8 cellular contexts compared by ENCODE assay signal in genomic region chrX:64395568-64395929, GRCh38. TPM values are rescaled to one million over a fixed set of nuclear protein-coding genes. Genes with fewer than 3 reads are reported as not detected.
DNase-seq lines count a peak whose midpoint lies in the region; ATAC-seq, FAIRE-seq and TF ChIP-seq lines count a peak whose summit lies in the region.

No MANE protein-coding gene starts in this region.

- CTCF ChIA-PET in HepG2 (lab: Yijun Ruan, JAX; ENCODE audit: low intra/inter-chr PET ratio, low total read pairs), result no interaction called here

- POLR2A ChIA-PET in HepG2 (lab: Yijun Ruan, JAX), result no interaction called here

- H3K27me3 ChIP-seq in liver (ENCODE audit: control insufficient read depth in 4 of 4, insufficient read depth in 4 of 4, low read length in 3 of 4), result no peaks in the 10 kb centered on the region
- H3K27me3 ChIP-seq in HepG2 (ENCODE audit: control insufficient read depth in 1 of 2, insufficient read depth in 2 of 2, low read length in 2 of 2), result no peaks in the 10 kb centered on the region
- H3K27me3 ChIP-seq in effector memory CD4-positive, alpha-beta T cell (replicated peaks; ENCODE audit: control insufficient read depth, insufficient read depth, low read length, poor library complexity, severe bottlenecking), result no peaks in the 10 kb centered on the region
- no peaks in the 10 kb centered on the region for H3K27me3 ChIP-seq in H7 (ENCODE audit: control insufficient read depth, insufficient read depth, low read length)

- H4K20me1 ChIP-seq in HepG2 (ENCODE audit: insufficient read depth, low read length), result no peaks in the 10 kb centered on the region

- TF ChIP-seq EP300 in HepG2 (IDR thresholded peaks at IDR 0.05; ENCODE audit: low read depth in 2 of 2, low read length in 2 of 2), result no peak
- TF ChIP-seq EP300 in HepG2 (CRISPR knock-in tag; IDR thresholded peaks at IDR 0.05; ENCODE audit: borderline replicate concordance), result no peak

- WGBS in liver, result 4% methylated on average over 4 of the region's 4 CpGs
- no CpG with 5 or more reads among the region's 4 CpGs for WGBS in HepG2 (ENCODE audit: low lambda C conversion rate)

- H3K9me3 ChIP-seq in liver (ENCODE audit: control insufficient read depth in 4 of 4, low read length in 3 of 4), result no peaks in the 10 kb centered on the region
- no peaks in the 10 kb centered on the region for H3K9me3 ChIP-seq in HepG2 (ENCODE audit: low read length)
- no peaks in the 10 kb centered on the region for H3K9me3 ChIP-seq in effector memory CD4-positive, alpha-beta T cell (ENCODE audit: control insufficient read depth, low read length)

- H3K36me3 ChIP-seq in liver (ENCODE audit: control insufficient read depth in 4 of 4, insufficient read depth in 3 of 4, low read depth in 1 of 4, low read length in 3 of 4), result no peaks in the 10 kb centered on the region
- no peaks in the 10 kb centered on the region for H3K36me3 ChIP-seq in HepG2 (replicated peaks in 1 of 2; ENCODE audit: control insufficient read depth in 1 of 2, insufficient read depth in 2 of 2, low read length in 2 of 2)
- H3K36me3 ChIP-seq in effector memory CD4-positive, alpha-beta T cell (ENCODE audit: control insufficient read depth, insufficient read depth, low read length), result no peaks in the 10 kb centered on the region
- H3K36me3 ChIP-seq in H7 (replicated peaks; ENCODE audit: control insufficient read depth, insufficient read depth, low read length), result no peaks in the 10 kb centered on the region

- no peaks in the 10 kb centered on the region for H3K79me2 ChIP-seq in HepG2 (ENCODE audit: insufficient read depth, low read length)

- TF ChIP-seq CTCF in liver (IDR thresholded peaks at IDR 0.05; ENCODE audit: low read depth, low read length, missing input control) (no peak), HepG2 (CRISPR knock-in tag; IDR thresholded peaks at IDR 0.05) (no peak), retinal pigment epithelial cell (conservative IDR thresholded peaks at IDR 0.05; ENCODE audit: low read depth, low read length) (no peak)

- H3K4me3 ChIP-seq in liver (ENCODE audit: low read depth in 1 of 3, low read length in 3 of 3) (peak overlapping the region in 2 of 3 donors; percentile 60 to 83), HepG2 (replicated peaks in 1 of 3; ENCODE audit: insufficient read depth in 1 of 3, low read depth in 2 of 3, low read length in 3 of 3) (no peak overlapping the region), retinal pigment epithelial cell (ENCODE audit: low read length) (peak overlapping the region; percentile 71), H7 (ENCODE audit: insufficient read depth, low read depth, low read length) (no peak overlapping the region; the same call in 1 of the 2 replicates)
- H3K4me3 ChIP-seq in effector memory CD4-positive, alpha-beta T cell (ENCODE audit: insufficient read depth, low read depth, low read length, poor library complexity, severe bottlenecking), result peak overlapping the region; percentile 65

- DNase-seq in HepG2 (ENCODE audit: low spot score) (no peak), retinal pigment epithelial cell (ENCODE audit: low read depth) (no peak), H7 (no peak), SW480 (ENCODE audit: low spot score) (no peak)
- no peak for DNase-seq in effector memory CD4-positive, alpha-beta T cell
- DNase-seq in activated effector memory CD4-positive, alpha-beta T cell treated with anti-CD3 and anti-CD28 coated beads, Interleukin-2, amount 50 U/mL, for 16 hours, result no peak

- no peak for TF ChIP-seq POLR2A in HepG2 (IDR thresholded peaks at IDR 0.05; ENCODE audit: insufficient read depth in 1 of 2, low read depth in 2 of 2, low read length in 2 of 2)

- H2AFZ ChIP-seq in HepG2 (ENCODE audit: low read length), result no peak overlapping the region

- no peak overlapping the region for H3K4me2 ChIP-seq in HepG2 (ENCODE audit: low read depth, low read length)

- TF ChIP-seq RAD21 in liver (IDR thresholded peaks at IDR 0.05), result no peak
- TF ChIP-seq RAD21 in HepG2 (CRISPR knock-in tag; IDR thresholded peaks at IDR 0.05), result no peak

- no TSS peak for BruUV-seq in HepG2 (replicated peaks; lab: Mats Ljungman, UMichigan)

- H3K4me1 ChIP-seq in liver (ENCODE audit: control insufficient read depth in 4 of 4, insufficient read depth in 4 of 4, low read length in 3 of 4) (peaks cover 0 to 7% (median 0%) of the 10 kb centered on the region in 4 donors), HepG2 (ENCODE audit: insufficient read depth, low read length) (no peaks in the 10 kb centered on the region)
- no peaks in the 10 kb centered on the region for H3K4me1 ChIP-seq in effector memory CD4-positive, alpha-beta T cell (ENCODE audit: control insufficient read depth, insufficient read depth, low read length, poor library complexity, severe bottlenecking)

- in situ Hi-C loops in HepG2 (cut with HindIII; ENCODE audit: extremely low pct_ligation_motif_present, low pct_unique_long_range_greater_than_20kb), result no loop called here

- no peak for ATAC-seq in HepG2
- peak; percentile 23 for ATAC-seq in HG03442 (IDR thresholded peaks at IDR 0.05; ENCODE audit: unreplicated experiment)

- no peak overlapping the region for H3K9ac ChIP-seq in liver (ENCODE audit: low read depth in 1 of 2, low read length in 2 of 2)
- H3K9ac ChIP-seq in HepG2 (ENCODE audit: insufficient read depth, low read depth, low read length), result no peak overlapping the region

- H3K27ac ChIP-seq in liver (ENCODE audit: low read depth in 1 of 2, low read length in 2 of 2), result no peak overlapping the region
- H3K27ac ChIP-seq in HepG2 (ENCODE audit: extremely low read length, insufficient read depth, low read length), result no peak overlapping the region
- no peak overlapping the region for H3K27ac ChIP-seq in effector memory CD4-positive, alpha-beta T cell (ENCODE audit: insufficient read depth, low read length, poor library complexity, severe bottlenecking)

- FAIRE-seq in HepG2 (lab: Jason Lieb, UNC), result no peak

- intact Hi-C loops in HepG2 (cut with micrococcal nuclease; ENCODE audit: unreplicated experiment), result no loop called here

TF ChIP-seq in liver, 16 proteins besides CTCF, POLR2A, EP300 and RAD21:
- TF ChIP-seq HNF4G (IDR thresholded peaks at IDR 0.05) (no peak), YY1 (IDR thresholded peaks at IDR 0.05) (peak; percentile 79)

TF ChIP-seq in HepG2, 621 proteins besides CTCF, POLR2A, EP300 and RAD21 (continues in another document):
- TF ChIP-seq STAT5B (CRISPR knock-in tag; IDR thresholded peaks at IDR 0.05) (no peak), ZNF709 (CRISPR knock-in tag; IDR thresholded peaks at IDR 0.05) (no peak), ZNF780A (CRISPR knock-in tag; IDR thresholded peaks at IDR 0.05) (no peak), CENPBD1 (CRISPR knock-in tag; IDR thresholded peaks at IDR 0.05; ENCODE audit: borderline replicate concordance, low read depth) (no peak), E2F2 (CRISPR knock-in tag; IDR thresholded peaks at IDR 0.05; ENCODE audit: borderline replicate concordance) (no peak), ATF4 (CRISPR knock-in tag; IDR thresholded peaks at IDR 0.05) (no peak), ONECUT2 (CRISPR knock-in tag; IDR thresholded peaks at IDR 0.05) (no peak), MED1 (CRISPR knock-in tag; IDR thresholded peaks at IDR 0.05) (no peak)

RNA-seq across cellular contexts. Expression of gene MTMR8, which starts 0.3 kb away (rescaled TPM):
- total RNA-seq in liver (1 to 10 TPM; 1.1 to 1.3 TPM), HepG2 (2016; rRNA removed; fragmentation: Illumina TruSeq; extraction: Trizol) (0.14 and 0.31 TPM in 2 replicates)
- polyA plus RNA-seq in liver (under 1 TPM; 0.15 to 0.28 TPM), HepG2 (2011; rRNA removed) (not detected in 2 replicates)
- 0.26 TPM in 1 of 2 replicates, not detected in the other for total RNA-seq in HepG2 (2016; cell fraction: cytosol; rRNA removed; fragmentation: Illumina TruSeq; extraction: Trizol; ENCODE audit: low read depth)
- 0.10 and 0.15 TPM in 2 replicates for total RNA-seq in HepG2 (2016; cell fraction: insoluble cytoplasmic fraction; rRNA removed; fragmentation: Illumina TruSeq; extraction: Trizol)
- total RNA-seq in HepG2 (2016; cell fraction: membrane; rRNA removed; fragmentation: Illumina TruSeq; extraction: Trizol), result not detected in 2 replicates
- total RNA-seq in HepG2 (2016; cell fraction: nucleus; rRNA removed; fragmentation: Illumina TruSeq; extraction: Trizol), result 0.22 and 0.25 TPM in 2 replicates
- polyA plus RNA-seq in HepG2 (2011; cell fraction: cytosol; rRNA removed), result not detected in 2 replicates
- not detected in 2 replicates for polyA plus RNA-seq in HepG2 (2011; cell fraction: nucleus; rRNA removed)
- polyA plus RNA-seq in HepG2 (2012), result not detected in 2 replicates
- not detected in 2 replicates for polyA plus RNA-seq in HepG2 (2016; cell fraction: cytosol; fragmentation: Illumina TruSeq; extraction: Trizol; ENCODE audit: low read depth)
- polyA plus RNA-seq in HepG2 (2016; cell fraction: insoluble cytoplasmic fraction; fragmentation: Illumina TruSeq; extraction: Trizol; ENCODE audit: low read depth), result 0.22 TPM in 1 of 2 replicates, not detected in the other
- 0.11 TPM in 1 of 2 replicates, not detected in the other for polyA plus RNA-seq in HepG2 (2016; cell fraction: membrane; fragmentation: Illumina TruSeq; extraction: Trizol; ENCODE audit: low read depth)
- not detected in 2 replicates for polyA plus RNA-seq in HepG2 (2016; cell fraction: nucleus; fragmentation: Illumina TruSeq; extraction: Trizol; ENCODE audit: insufficient read depth, low read depth)
- polyA minus RNA-seq in HepG2 (2011; rRNA and poly(A)+ RNA removed; ENCODE audit: low replicate concordance), result 0.26 TPM in 1 of 2 replicates, not detected in the other
- not detected in 2 replicates for polyA minus RNA-seq in HepG2 (2011; cell fraction: cytosol; rRNA and poly(A)+ RNA removed)
- polyA minus RNA-seq in HepG2 (2011; cell fraction: nucleus; rRNA and poly(A)+ RNA removed), result 1.1 TPM in 1 of 2 replicates, not detected in the other
- 3.2 and 5.1 TPM in 2 replicates for total RNA-seq in H7 (2014; rRNA removed; shearing (Covaris generic))

Comparison
In these comparisons a context has a peak if more than half of its experiments do, and no peak if none do; other contexts are left out.
1. H3K4me3 ChIP-seq: peak in liver (2 of 3), effector memory CD4-positive, alpha-beta T cell (single experiment) and retinal pigment epithelial cell (single experiment); none in HepG2 (0 of 3) and H7 (single experiment).